27 cellular contexts compared by ENCODE assay signal in the genomic region with DNA sequence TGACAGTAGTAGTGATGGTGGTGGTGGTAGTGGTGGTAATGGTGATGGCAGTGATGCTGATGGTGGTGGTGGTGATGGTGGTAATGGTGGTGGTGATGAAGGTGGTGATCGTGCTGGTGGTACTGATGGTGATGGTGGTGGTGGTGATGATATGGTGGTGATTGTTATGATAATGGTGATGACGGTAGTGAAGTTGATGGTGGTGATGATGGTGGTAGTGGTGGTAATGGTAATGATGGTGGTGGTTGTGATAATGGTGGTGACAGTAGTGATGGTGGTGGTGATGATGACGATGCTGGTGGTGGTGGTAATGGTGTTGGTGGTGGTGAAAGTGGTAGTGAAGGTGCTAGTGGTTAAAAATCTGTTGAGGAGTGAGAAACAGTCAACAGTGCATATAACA.
"Had no signal": no experiment of that assay in that cellular context is flagged by ENCODE, and none has a peak within 500 bp of the region (broad histone marks: within the 10 kb centered on the region; RNA-seq: fewer than 3 reads in every experiment).

No MANE protein-coding gene starts in this region.

- H3K79me2 ChIP-seq: parathyroid adenoma had no signal

- H3K27me3 ChIP-seq: spleen, testis, tibial artery, upper lobe of left lung, uterus had no signal

- H3K4me1 ChIP-seq: parathyroid adenoma, prostate gland, testis had no signal

- H3K27me3 Mint-ChIP-seq: memory B cell; naive B cell; stimulated activated memory B cell treated with anti-CD40 and anti-IgM and Interleukin-4, amounts not matched to agents 10 μg/mL and 1 μg/mL and 100 μg/mL, for 72 hours had no signal

- H3K9ac ChIP-seq: parathyroid adenoma had no signal

- H2AFZ ChIP-seq: parathyroid adenoma had no signal

- H3K9me3 Mint-ChIP-seq: memory B cell; mesothelial cell of epicardium; natural killer cell treated with Interleukin-12 subunit alpha and Interleukin-12 subunit beta and Interleukin-15 and Interleukin-18, amount 100 ng/mL, for 72 hours; neural crest cell; stimulated activated memory B cell treated with anti-CD40 and anti-IgM and Interleukin-4, amounts not matched to agents 10 μg/mL and 1 μg/mL and 100 μg/mL, for 72 hours had no signal

- FAIRE-seq: endometrium, frontal cortex, kidney had no signal

- H3K36me3 ChIP-seq: prostate gland, tibial artery, upper lobe of left lung, uterus had no signal

- ATAC-seq: effector memory CD8-positive, alpha-beta T cell; left lobe of liver; mucosa of descending colon; natural killer cell treated with Interleukin-12 subunit alpha and Interleukin-12 subunit beta and Interleukin-15 and Interleukin-18, amount 100 ng/mL, for 72 hours; right cardiac atrium; stimulated activated memory B cell treated with anti-CD40 and anti-IgM and Interleukin-4, amounts not matched to agents 10 μg/mL and 1 μg/mL and 100 μg/mL, for 72 hours; stimulated activated naive CD8-positive, alpha-beta T cell treated with anti-CD3 and anti-CD28 coated beads, Interleukin-15, Interleukin-2, amounts not matched to agents 100 U/mL and 50 U/mL, for 24 hours had no signal

- H3K27ac ChIP-seq: parathyroid adenoma, prostate gland, skin epidermis, spleen, testis, tibial artery, upper lobe of left lung, uterus had no signal

- H3K9me3 ChIP-seq: mucosa of descending colon, prostate gland, spleen, testis, tibial artery, upper lobe of left lung, uterus had no signal

- H3K4me3 ChIP-seq: lung, mucosa of descending colon, prostate gland, skin epidermis, spleen, testis, tibial artery, upper lobe of left lung, uterus had no signal

- H3K36me3 Mint-ChIP-seq: mesothelial cell of epicardium; natural killer cell treated with Interleukin-12 subunit alpha and Interleukin-12 subunit beta and Interleukin-15 and Interleukin-18, amount 100 ng/mL, for 72 hours had no signal

- H3K4me3 Mint-ChIP-seq: effector memory CD8-positive, alpha-beta T cell; memory B cell; mesothelial cell of epicardium; naive B cell; natural killer cell treated with Interleukin-12 subunit alpha and Interleukin-12 subunit beta and Interleukin-15 and Interleukin-18, amount 100 ng/mL, for 72 hours; neural crest cell; stimulated activated memory B cell treated with anti-CD40 and anti-IgM and Interleukin-4, amounts not matched to agents 10 μg/mL and 1 μg/mL and 100 μg/mL, for 72 hours had no signal

- H3K27ac Mint-ChIP-seq: effector memory CD8-positive, alpha-beta T cell; memory B cell; mesothelial cell of epicardium; naive B cell; natural killer cell treated with Interleukin-12 subunit alpha and Interleukin-12 subunit beta and Interleukin-15 and Interleukin-18, amount 100 ng/mL, for 72 hours; stimulated activated memory B cell treated with anti-CD40 and anti-IgM and Interleukin-4, amounts not matched to agents 10 μg/mL and 1 μg/mL and 100 μg/mL, for 72 hours had no signal

- DNase-seq: cortex of kidney; effector memory CD8-positive, alpha-beta T cell; hypothalamus; kidney; mucosa of descending colon; naive B cell; right cardiac atrium; spleen; stimulated activated CD4-positive, alpha-beta T cell treated with anti-CD3 and anti-CD28 coated beads, Interleukin-4, amount 100 ng/mL, for 4 hours; stimulated activated naive CD8-positive, alpha-beta T cell treated with anti-CD3 and anti-CD28 coated beads, Interleukin-15, Interleukin-2, amounts not matched to agents 100 U/mL and 50 U/mL, for 24 hours; substantia nigra; testis; tibial artery; upper lobe of left lung; uterus had no signal
